In the genomic region with DNA sequence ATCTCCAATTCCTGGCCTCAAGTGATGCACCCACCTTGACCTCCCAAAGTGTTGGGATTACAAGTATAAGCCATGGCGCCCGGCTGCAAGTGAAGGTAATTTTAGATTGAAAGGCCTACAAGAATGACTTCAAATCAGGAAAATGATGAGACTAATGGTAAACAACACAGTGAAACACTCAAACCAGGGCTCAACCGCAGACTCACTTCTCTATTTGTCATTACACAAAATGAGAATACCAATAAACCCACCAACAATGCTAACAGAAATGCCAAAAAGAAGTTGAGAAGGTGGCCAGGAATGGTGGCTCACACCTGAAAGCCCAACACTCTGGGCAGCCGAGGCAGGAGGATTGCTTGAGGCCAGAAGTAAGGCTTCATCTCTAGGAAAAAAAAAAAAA, we compare ENCODE assay signal across 20 cellular contexts.
DNase-seq lines count a peak whose midpoint lies in the region; ATAC-seq, FAIRE-seq and TF ChIP-seq lines count a peak whose summit lies in the region.
"Had no signal": no experiment of that assay in that cellular context is flagged by ENCODE, and none has a peak within 500 bp of the region (broad histone marks: within the 10 kb centered on the region; RNA-seq: fewer than 3 reads in every experiment).

No MANE protein-coding gene starts in this region.

- no peak overlapping the region for H3K4me3 Mint-ChIP-seq in activated naive CD8-positive, alpha-beta T cell treated with anti-CD3 and anti-CD28 coated beads, Interleukin-2, amount 50 U/mL, for 24 hours
- no peak overlapping the region for H3K4me3 Mint-ChIP-seq in activated naive CD8-positive, alpha-beta T cell treated with anti-CD3 and anti-CD28 coated beads for 36 hours
- H3K4me3 Mint-ChIP-seq: CD4-positive, alpha-beta memory T cell; GM23338; H9 had no signal

- peaks cover 4% of the 10 kb centered on the region; the same call in 1 of the 2 replicates for H3K4me1 ChIP-seq in GM12878 (ENCODE audit: control insufficient read depth, insufficient read depth, low read length)
- H3K4me1 ChIP-seq: A549 had no signal

- no peaks in the 10 kb centered on the region for H3K4me1 Mint-ChIP-seq in activated naive CD8-positive, alpha-beta T cell treated with anti-CD3 and anti-CD28 coated beads, Interleukin-2, amount 50 U/mL, for 24 hours
- no peaks in the 10 kb centered on the region for H3K4me1 Mint-ChIP-seq in activated naive CD8-positive, alpha-beta T cell treated with anti-CD3 and anti-CD28 coated beads for 36 hours
- H3K4me1 Mint-ChIP-seq: GM23338, H9 had no signal

- H3K27ac Mint-ChIP-seq in activated naive CD8-positive, alpha-beta T cell treated with anti-CD3 and anti-CD28 coated beads, Interleukin-2, amount 50 U/mL, for 24 hours: peak overlapping the region; percentile 4
- H3K27ac Mint-ChIP-seq in activated naive CD8-positive, alpha-beta T cell treated with anti-CD3 and anti-CD28 coated beads for 36 hours: no peak overlapping the region
- H3K27ac Mint-ChIP-seq: GM23338, H9 had no signal

- H3K27ac ChIP-seq in GM12878 (ENCODE audit: control insufficient read depth, insufficient read depth): no peak overlapping the region
- H3K27ac ChIP-seq: A549 had no signal

- no TSS peak for BruUV-seq in GM12878 (replicated peaks; lab: Mats Ljungman, UMichigan)

- no peak for ATAC-seq in activated naive CD8-positive, alpha-beta T cell treated with anti-CD3 and anti-CD28 coated beads, Interleukin-2, amount 50 U/mL, for 24 hours
- ATAC-seq in GM12878: no peak
- ATAC-seq: A549, GM23338, HCT116 had no signal

- peaks cover 3 to 14% of the 10 kb centered on the region in 2 experiments for H3K36me3 ChIP-seq in GM12878 (ENCODE audit: control insufficient read depth in 2 of 2, insufficient read depth in 2 of 2, low read length in 1 of 2)

- no peak for TF ChIP-seq CTCF in GM12878 (IDR thresholded peaks at IDR 0.05 in 2 of 3, conservative IDR thresholded peaks at IDR 0.05 in 1 of 3; ENCODE audit: control insufficient read depth in 2 of 3, extremely low read depth in 1 of 3, insufficient read depth in 1 of 3, low read depth in 3 of 3, low read length in 3 of 3)

- no peaks in the 10 kb centered on the region for H3K9me3 ChIP-seq in GM12878 (replicated peaks; ENCODE audit: control insufficient read depth, insufficient read depth, low read length)
- H3K9me3 ChIP-seq: A549 had no signal

- intact Hi-C loops in GM12878 (cut with micrococcal nuclease; ENCODE audit: unreplicated experiment): no loop called here

- TF ChIP-seq POLR2A in GM12891 (IDR thresholded peaks at IDR 0.05; ENCODE audit: low read depth, low read length): no peak
- no peak for TF ChIP-seq POLR2A in GM12878 (IDR thresholded peaks at IDR 0.05; ENCODE audit: low read depth, low read length)

- SMC1A ChIA-PET in GM12878 (lab: Charles Lee; ENCODE audit: uncharacterized antibody, unreplicated experiment): no interaction called here

- no peak for FAIRE-seq in GM12891 (lab: Jason Lieb, UNC)
- FAIRE-seq in GM12878 (lab: Jason Lieb, UNC): peak; percentile 31
- FAIRE-seq: A549 had no signal

- no peak overlapping the region for H3K4me3 ChIP-seq in GM12878
- H3K4me3 ChIP-seq: A549, GM23338 had no signal

- RAD21 ChIA-PET in GM12878 (lab: Charles Lee; ENCODE audit: unreplicated experiment): no interaction called here

- peaks cover 52% of the 10 kb centered on the region for H3K36me3 Mint-ChIP-seq in activated naive CD8-positive, alpha-beta T cell treated with anti-CD3 and anti-CD28 coated beads, Interleukin-2, amount 50 U/mL, for 24 hours (ENCODE audit: low read depth)
- peaks cover 27% of the 10 kb centered on the region for H3K36me3 Mint-ChIP-seq in activated naive CD8-positive, alpha-beta T cell treated with anti-CD3 and anti-CD28 coated beads for 36 hours

- H3K27me3 ChIP-seq in GM12878 (replicated peaks in 1 of 2; ENCODE audit: control insufficient read depth in 2 of 2, insufficient read depth in 2 of 2, low read length in 1 of 2): no peaks in the 10 kb centered on the region

- no peak overlapping the region for H3K9ac ChIP-seq in GM12878 (ENCODE audit: control insufficient read depth, insufficient read depth, low read length)

- H2AFZ ChIP-seq in GM12878 (ENCODE audit: control insufficient read depth, low read depth, low read length): no peak overlapping the region
- H2AFZ ChIP-seq: GM23338 had no signal

- no peak overlapping the region for H3K4me2 ChIP-seq in GM12878 (ENCODE audit: control insufficient read depth, insufficient read depth)
- H3K4me2 ChIP-seq: A549, GM23338 had no signal

- no peaks in the 10 kb centered on the region for H3K9me3 Mint-ChIP-seq in activated naive CD8-positive, alpha-beta T cell treated with anti-CD3 and anti-CD28 coated beads, Interleukin-2, amount 50 U/mL, for 24 hours
- no peaks in the 10 kb centered on the region for H3K9me3 Mint-ChIP-seq in activated naive CD8-positive, alpha-beta T cell treated with anti-CD3 and anti-CD28 coated beads for 36 hours
- H3K9me3 Mint-ChIP-seq: CD4-positive, alpha-beta memory T cell; GM23338; H9 had no signal

- in situ Hi-C loops in GM12878 (cut with MboI): no loop called here

- H4K20me1 ChIP-seq in GM12878 (ENCODE audit: control insufficient read depth, insufficient read depth): no peaks in the 10 kb centered on the region

- CTCF ChIA-PET in GM12878 (lab: Yijun Ruan, JAX): interaction anchor here (0.9 kb wide), 1 partner anchor 11 kb away, joined by 3 read pairs; no protein-coding TSS in a partner anchor

- TF ChIP-seq EP300 in GM12878 (IDR thresholded peaks at IDR 0.05; ENCODE audit: borderline replicate concordance in 1 of 2, control insufficient read depth in 1 of 2, low read depth in 2 of 2, low read length in 2 of 2): no peak

- POLR2A ChIA-PET in GM12878 (lab: Charles Lee): no interaction called here

- no peak for DNase-seq in activated naive CD8-positive, alpha-beta T cell treated with anti-CD3 and anti-CD28 coated beads, Interleukin-2, amount 50 U/mL, for 24 hours
- DNase-seq in activated naive CD8-positive, alpha-beta T cell treated with anti-CD3 and anti-CD28 coated beads for 36 hours: no peak
- DNase-seq in GM12891 (ENCODE audit: insufficient read length, low spot score) (no peak), GM12878 (ENCODE audit: low read depth, low spot score) (no peak), SW 1271 (lab: John Stamatoyannopoulos, UW) (no peak), HT-29 (ENCODE audit: low spot score) (no peak)
- no peak for DNase-seq in activated CD4-positive, CD25-positive, alpha-beta regulatory T cell treated with anti-CD3 and anti-CD28 coated beads, Interleukin-2, amount 50 U/mL, for 72 hours
- DNase-seq: 8988T; ACHN; C1 segment of cervical spinal cord; Calu3; CD4-positive, alpha-beta memory T cell; COR-L47; DMS53; DMS79 treated with DMSO at 0.1 percent for 48 hours; GF-D8; H9 had no signal

- H3K27me3 Mint-ChIP-seq in activated naive CD8-positive, alpha-beta T cell treated with anti-CD3 and anti-CD28 coated beads, Interleukin-2, amount 50 U/mL, for 24 hours: no peaks in the 10 kb centered on the region
- no peaks in the 10 kb centered on the region for H3K27me3 Mint-ChIP-seq in activated naive CD8-positive, alpha-beta T cell treated with anti-CD3 and anti-CD28 coated beads for 36 hours
- H3K27me3 Mint-ChIP-seq: CD4-positive, alpha-beta memory T cell had no signal

- 27% methylated on average over 4 of the region's 4 CpGs for WGBS in GM12878 (ENCODE audit: insufficient coverage, insufficient replicate concordance, low lambda C conversion rate, missing lambda C conversion rate)

- no peaks in the 10 kb centered on the region for H3K79me2 ChIP-seq in GM12878 (ENCODE audit: control insufficient read depth, insufficient read depth, low read length)

- TF ChIP-seq RAD21 in GM12878 (IDR thresholded peaks at IDR 0.05; ENCODE audit: insufficient read depth, low read depth, low read length): no peak

TF ChIP-seq in GM12891, 5 proteins besides CTCF, POLR2A, EP300 and RAD21:
- no peak for TF ChIP-seq POLR2AphosphoS5 (IDR thresholded peaks at IDR 0.05; ENCODE audit: low read depth, low read length)
- TF ChIP-seq SPI1 (IDR thresholded peaks at IDR 0.05; ENCODE audit: low read depth, low read length): 0 out of 2 replicates have a peak, but pooled peaks have one; percentile 25
- no peak for TF ChIP-seq TAF1 (IDR thresholded peaks at IDR 0.05; ENCODE audit: low read depth, low read length)
TF ChIP-seq in GM12891: peak in this region for 1.

TF ChIP-seq in GM12878, 131 proteins besides CTCF, POLR2A, EP300 and RAD21 (continues in another document):
- TF ChIP-seq ASH2L (IDR thresholded peaks at IDR 0.05; ENCODE audit: borderline replicate concordance, low read depth): no peak
- TF ChIP-seq MLLT1 (IDR thresholded peaks at IDR 0.05): no peak
- no peak for TF ChIP-seq IKZF2 (IDR thresholded peaks at IDR 0.05)
- TF ChIP-seq SPI1 (IDR thresholded peaks at IDR 0.05; ENCODE audit: borderline replicate concordance, insufficient read depth, low read depth, low read length): peak; percentile 45; the same call in 1 of the 2 replicates
- no peak for TF ChIP-seq CEBPB (IDR thresholded peaks at IDR 0.05; ENCODE audit: borderline replicate concordance in 1 of 2, low read depth in 2 of 2, low read length in 2 of 2)
- no peak for TF ChIP-seq MYC (IDR thresholded peaks at IDR 0.05; ENCODE audit: insufficient read depth, insufficient read length, insufficient replicate concordance, low read length, severe bottlenecking)
- TF ChIP-seq ZZZ3 (IDR thresholded peaks at IDR 0.05; ENCODE audit: control insufficient read depth, insufficient read length, low read depth): no peak
- TF ChIP-seq ZNF274 (IDR thresholded peaks at IDR 0.05; ENCODE audit: insufficient read depth, insufficient read length): no peak
- no peak for TF ChIP-seq NR2F1 (conservative IDR thresholded peaks at IDR 0.05)
- TF ChIP-seq SMC3 (IDR thresholded peaks at IDR 0.05; ENCODE audit: borderline replicate concordance, low read length): no peak
- no peak for TF ChIP-seq NFYA (IDR thresholded peaks at IDR 0.05; ENCODE audit: borderline replicate concordance, low read depth, low read length)
- no peak for TF ChIP-seq ESRRA (IDR thresholded peaks at IDR 0.05; ENCODE audit: low read length)
- TF ChIP-seq SIX5 (IDR thresholded peaks at IDR 0.05; ENCODE audit: low read depth, low read length, severe bottlenecking): no peak
- TF ChIP-seq RFX5 (IDR thresholded peaks at IDR 0.05; ENCODE audit: low read depth, low read length): no peak
- no peak for TF ChIP-seq HDGF (IDR thresholded peaks at IDR 0.05)
